20 cellular contexts compared by ENCODE assay signal in the genomic region with DNA sequence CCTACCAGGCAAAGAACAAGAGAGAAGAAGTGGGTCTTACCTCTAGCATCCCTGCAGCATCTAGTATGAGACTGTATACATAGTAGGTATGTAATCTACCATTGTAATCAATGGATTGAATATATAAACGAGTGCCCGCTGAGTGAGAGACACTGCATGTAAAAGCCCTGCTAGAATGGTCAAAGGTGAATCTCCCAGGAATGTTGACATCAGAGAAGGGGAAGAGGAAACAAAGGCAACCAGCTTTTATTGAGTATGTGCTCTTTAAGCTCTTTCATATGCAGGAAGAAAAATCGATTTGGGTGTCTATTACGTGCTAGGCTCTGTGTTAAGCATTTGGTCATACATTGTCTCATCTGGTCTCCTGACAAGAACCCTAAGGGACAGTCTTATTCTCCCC.
"Had no signal": no experiment of that assay in that cellular context is flagged by ENCODE, and none has a peak within 500 bp of the region (broad histone marks: within the 10 kb centered on the region; RNA-seq: fewer than 3 reads in every experiment).

No MANE protein-coding gene starts in this region.

- H3K4me3 ChIP-seq: heart right ventricle, lower lobe of right lung, neural progenitor cell, spleen, thoracic aorta, upper lobe of right lung had no signal

- H3K27me3 ChIP-seq: neural progenitor cell, spleen, upper lobe of right lung had no signal

- H3K27ac ChIP-seq: epithelial cell of prostate, heart right ventricle, lower lobe of right lung, neural progenitor cell, spleen, thoracic aorta, upper lobe of right lung had no signal

- DNase-seq: activated CD4-positive, alpha-beta T cell treated with anti-CD3 and anti-CD28 coated beads, Interleukin-2, amount 10 ng/mL, durations not matched to agents 24 days and 14 days; activated CD8-positive, alpha-beta T cell treated with anti-CD3 and anti-CD28 coated beads, Interleukin-2, amount 10 ng/mL, durations not matched to agents 7 days and 5 days; activated gamma-delta T cell; activated naive CD4-positive, alpha-beta T cell treated with anti-CD3 and anti-CD28 coated beads, Interleukin-2, amount 50 U/mL, for 16 hours; activated naive CD8-positive, alpha-beta T cell treated with anti-CD3 and anti-CD28 coated beads, Interleukin-2, amount 50 U/mL, for 24 hours; heart right ventricle; islet precursor cell; left cardiac atrium; lower lobe of right lung; mesendoderm; naive thymus-derived CD8-positive, alpha-beta T cell; retina; spleen; stimulated activated CD4-positive, alpha-beta T cell treated with anti-CD3 and anti-CD28 coated beads, Interleukin-4, amount 100 ng/mL, for 1 hour; stimulated activated naive CD4-positive, alpha-beta T cell; upper lobe of right lung had no signal

- ATAC-seq: activated CD4-positive, CD25-positive, alpha-beta regulatory T cell treated with anti-CD3 and anti-CD28 coated beads, Interleukin-2, amount 50 U/mL, for 24 hours; activated CD8-positive, alpha-beta T cell treated with anti-CD3 and anti-CD28 coated beads, Interleukin-2, amount 10 ng/mL, durations not matched to agents 7 days and 5 days; activated naive CD8-positive, alpha-beta T cell treated with anti-CD3 and anti-CD28 coated beads, Interleukin-2, amount 50 U/mL, for 24 hours; heart right ventricle; left cardiac atrium; lower lobe of right lung; naive thymus-derived CD8-positive, alpha-beta T cell; upper lobe of right lung had no signal

- H3K36me3 ChIP-seq: heart right ventricle, lower lobe of right lung, neural progenitor cell, spleen, thoracic aorta, upper lobe of right lung had no signal

- H3K4me1 ChIP-seq: heart right ventricle, lower lobe of right lung, upper lobe of right lung had no signal

- H3K9me3 ChIP-seq: heart right ventricle, lower lobe of right lung, spleen, thoracic aorta, upper lobe of right lung had no signal
